In the genomic region with DNA sequence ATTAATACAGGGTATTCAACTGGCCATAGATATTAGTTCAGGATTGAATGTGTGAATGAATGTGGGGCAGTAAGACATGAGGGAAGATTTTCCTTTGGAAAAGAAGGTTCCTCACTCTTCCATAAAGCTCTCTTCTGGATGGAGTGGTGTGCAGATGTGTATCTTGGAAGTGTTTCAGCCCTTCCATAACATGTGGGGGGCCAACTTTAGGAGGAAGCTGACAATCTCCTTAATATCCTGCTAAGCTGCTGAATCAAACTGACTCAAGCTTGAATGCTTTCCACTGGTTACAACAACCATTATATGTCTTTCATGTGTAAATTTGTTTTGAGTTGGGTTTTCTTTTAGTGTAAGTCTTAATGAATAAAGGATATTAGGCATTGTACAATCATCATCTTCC, we compare ENCODE assay signal across 1 cellular context.
TF ChIP-seq lines count a peak whose summit lies in the region.

No MANE protein-coding gene starts in this region.

TF ChIP-seq in endothelial cell of umbilical vein, 7 proteins besides CTCF, POLR2A, EP300 and RAD21:
- TF ChIP-seq JUN (IDR thresholded peaks at IDR 0.05; ENCODE audit: borderline replicate concordance, insufficient read depth, insufficient read length, low read depth) (no peak), MYC (IDR thresholded peaks at IDR 0.05; ENCODE audit: low read depth, low read length) (no peak)
- TF ChIP-seq, protein P1, sequence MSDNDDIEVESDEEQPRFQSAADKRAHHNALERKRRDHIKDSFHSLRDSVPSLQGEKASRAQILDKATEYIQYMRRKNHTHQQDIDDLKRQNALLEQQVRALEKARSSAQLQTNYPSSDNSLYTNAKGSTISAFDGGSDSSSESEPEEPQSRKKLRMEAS (IDR thresholded peaks at IDR 0.05; ENCODE audit: insufficient read depth, insufficient read length) = no peak
